16 cellular contexts compared by ENCODE assay signal in genomic region chr16:17316005-17316404, GRCh38.
DNase-seq lines count a peak whose midpoint lies in the region; ATAC-seq, FAIRE-seq and TF ChIP-seq lines count a peak whose summit lies in the region.
"Had no signal": no experiment of that assay in that cellular context is flagged by ENCODE, and none has a peak within 500 bp of the region (broad histone marks: within the 10 kb centered on the region; RNA-seq: fewer than 3 reads in every experiment).

No MANE protein-coding gene starts in this region.

- no peak for TF ChIP-seq RAD21 in HepG2 (CRISPR knock-in tag; IDR thresholded peaks at IDR 0.05)

- 20% methylated on average over 4 of the region's 4 CpGs for WGBS in HepG2 (ENCODE audit: low lambda C conversion rate)
- WGBS in right lobe of liver (ENCODE audit: insufficient coverage, low coverage, low lambda C conversion rate, missing lambda C conversion rate) = 41% methylated on average over 4 of the region's 4 CpGs

- CTCF ChIA-PET in HepG2 (lab: Yijun Ruan, JAX; ENCODE audit: low intra/inter-chr PET ratio, low total read pairs) = no interaction called here

- H3K4me1 Mint-ChIP-seq in stimulated activated naive B cell treated with anti-CD40 and anti-IgM and Interleukin-4, amounts not matched to agents 10 μg/mL and 1 μg/mL and 100 μg/mL, for 72 hours = peaks cover 49 to 81% of the 10 kb centered on the region in 2 donors

- no peak overlapping the region for H3K4me3 Mint-ChIP-seq in stimulated activated naive B cell treated with anti-CD40 and anti-IgM and Interleukin-4, amounts not matched to agents 10 μg/mL and 1 μg/mL and 100 μg/mL, for 72 hours
- H3K4me3 Mint-ChIP-seq: CD14-positive monocyte had no signal

- TF ChIP-seq EP300 in HepG2 (IDR thresholded peaks at IDR 0.05; ENCODE audit: low read depth in 2 of 2, low read length in 2 of 2) = no peak
- no peak for TF ChIP-seq EP300 in HepG2 (CRISPR knock-in tag; IDR thresholded peaks at IDR 0.05; ENCODE audit: borderline replicate concordance)

- FAIRE-seq in HepG2 (lab: Jason Lieb, UNC) = no peak

- ATAC-seq in HepG2 (peak; percentile 74), right lobe of liver (no peak), HG03108 (IDR thresholded peaks at IDR 0.05; ENCODE audit: unreplicated experiment) (no peak)
- no peak for ATAC-seq in stimulated activated naive B cell treated with anti-CD40 and anti-IgM and Interleukin-4, amounts not matched to agents 10 μg/mL and 1 μg/mL and 100 μg/mL, for 72 hours (replicated peaks)
- ATAC-seq: SK-N-SH treated with all-trans-retinoic acid at 6 μM for 48 hours had no signal

- BruUV-seq in HepG2 (replicated peaks; lab: Mats Ljungman, UMichigan) = no TSS peak

- no peaks in the 10 kb centered on the region for H3K79me2 ChIP-seq in HepG2 (ENCODE audit: insufficient read depth, low read length)

- H3K27ac ChIP-seq in HepG2 (ENCODE audit: extremely low read length, insufficient read depth, low read length) (no peak overlapping the region), right lobe of liver (no peak overlapping the region)
- H3K27ac ChIP-seq: Peyer's patch had no signal

- DNase-seq in NCI-H2029 treated with DMSO at 0.1 percent for 48 hours (lab: John Stamatoyannopoulos, UW) = peak; percentile 24
- DNase-seq in NCI-H2029 (lab: John Stamatoyannopoulos, UW) = no peak
- peak; percentile 25 for DNase-seq in HepG2 (ENCODE audit: low spot score)
- DNase-seq in right lobe of liver = no peak
- DNase-seq in stimulated activated naive B cell treated with anti-CD40 and anti-IgM and Interleukin-4, amounts not matched to agents 10 μg/mL and 1 μg/mL and 100 μg/mL, for 72 hours = no peak
- no peak for DNase-seq in activated CD4-positive, alpha-beta T cell treated with anti-CD3 and anti-CD28 coated beads, Interleukin-2, amount 50 U/mL, for 1 hour
- DNase-seq: AML-193, Karpas-422, NCI-H1417 treated with DMSO at 0.1 percent for 48 hours, NCI-H187, NCI-H446, NCI-H69, Peyer's patch had no signal

- H3K4me1 ChIP-seq in HepG2 (ENCODE audit: insufficient read depth, low read length) (peaks cover 7% of the 10 kb centered on the region), right lobe of liver (no peaks in the 10 kb centered on the region)

- intact Hi-C loops in HepG2 (cut with micrococcal nuclease; ENCODE audit: unreplicated experiment) = no loop called here
- intact Hi-C loops in right lobe of liver (cut with DNase I) = no loop called here

- no peak overlapping the region for H3K4me3 ChIP-seq in HepG2 (replicated peaks in 1 of 3; ENCODE audit: insufficient read depth in 1 of 3, low read depth in 2 of 3, low read length in 3 of 3)
- H3K4me3 ChIP-seq in right lobe of liver = no peak overlapping the region
- H3K4me3 ChIP-seq: Peyer's patch had no signal

- H3K36me3 Mint-ChIP-seq in stimulated activated naive B cell treated with anti-CD40 and anti-IgM and Interleukin-4, amounts not matched to agents 10 μg/mL and 1 μg/mL and 100 μg/mL, for 72 hours = peaks cover 41 to 51% of the 10 kb centered on the region in 2 donors

- H3K27ac Mint-ChIP-seq in stimulated activated naive B cell treated with anti-CD40 and anti-IgM and Interleukin-4, amounts not matched to agents 10 μg/mL and 1 μg/mL and 100 μg/mL, for 72 hours = peak overlapping the region; percentile 4

- no peak overlapping the region; the same call in 1 of the 2 replicates for H3K9ac ChIP-seq in HepG2 (ENCODE audit: insufficient read depth, low read depth, low read length)

- H3K9me3 ChIP-seq in HepG2 (ENCODE audit: low read length) (no peaks in the 10 kb centered on the region), right lobe of liver (no peaks in the 10 kb centered on the region)
- H3K9me3 ChIP-seq: Peyer's patch had no signal

- no peaks in the 10 kb centered on the region for H3K27me3 Mint-ChIP-seq in stimulated activated naive B cell treated with anti-CD40 and anti-IgM and Interleukin-4, amounts not matched to agents 10 μg/mL and 1 μg/mL and 100 μg/mL, for 72 hours

- no peaks in the 10 kb centered on the region for H4K20me1 ChIP-seq in HepG2 (ENCODE audit: insufficient read depth, low read length)

- no peaks in the 10 kb centered on the region for H3K36me3 ChIP-seq in HepG2 (replicated peaks in 1 of 2; ENCODE audit: control insufficient read depth in 1 of 2, insufficient read depth in 2 of 2, low read length in 2 of 2)
- H3K36me3 ChIP-seq in right lobe of liver = no peaks in the 10 kb centered on the region
- H3K36me3 ChIP-seq: Peyer's patch had no signal

- in situ Hi-C loops in HepG2 (cut with HindIII; ENCODE audit: extremely low pct_ligation_motif_present, low pct_unique_long_range_greater_than_20kb) = no loop called here

- no peak for TF ChIP-seq CTCF in HepG2 (CRISPR knock-in tag; IDR thresholded peaks at IDR 0.05)
- no peak for TF ChIP-seq CTCF in right lobe of liver (IDR thresholded peaks at IDR 0.05)

- no peak overlapping the region for H3K4me2 ChIP-seq in HepG2 (ENCODE audit: low read depth, low read length)

- POLR2A ChIA-PET in HepG2 (lab: Yijun Ruan, JAX) = no interaction called here

- peaks cover 7 to 11% of the 10 kb centered on the region in 2 donors for H3K9me3 Mint-ChIP-seq in stimulated activated naive B cell treated with anti-CD40 and anti-IgM and Interleukin-4, amounts not matched to agents 10 μg/mL and 1 μg/mL and 100 μg/mL, for 72 hours

- H2AFZ ChIP-seq in HepG2 (ENCODE audit: low read length) = no peak overlapping the region

- TF ChIP-seq POLR2A in HepG2 (IDR thresholded peaks at IDR 0.05; ENCODE audit: insufficient read depth in 1 of 2, low read depth in 2 of 2, low read length in 2 of 2) (no peak), right lobe of liver (IDR thresholded peaks at IDR 0.05) (no peak)

- H3K27me3 ChIP-seq in HepG2 (ENCODE audit: control insufficient read depth in 1 of 2, insufficient read depth in 2 of 2, low read length in 2 of 2) (peaks cover 0 to 5% of the 10 kb centered on the region in 2 experiments; a peak in 1 of 5 replicates), right lobe of liver (no peaks in the 10 kb centered on the region)
- H3K27me3 ChIP-seq: Peyer's patch had no signal

TF ChIP-seq in HepG2, 621 proteins besides CTCF, POLR2A, EP300 and RAD21 (continues in another document):
- no peak for TF ChIP-seq E2F2 (CRISPR knock-in tag; IDR thresholded peaks at IDR 0.05; ENCODE audit: borderline replicate concordance)
- peak; percentile 37; the same call in 1 of the 2 replicates for TF ChIP-seq HOMEZ (CRISPR knock-in tag; IDR thresholded peaks at IDR 0.05; ENCODE audit: low read depth)
- TF ChIP-seq GABPA (IDR thresholded peaks at IDR 0.05; ENCODE audit: low read depth, low read length) = no peak
- peak; percentile 28; the same call in 1 of the 2 replicates for TF ChIP-seq GABPA (CRISPR knock-in tag; IDR thresholded peaks at IDR 0.05; ENCODE audit: low read depth)
- no peak for TF ChIP-seq ZKSCAN8 (CRISPR knock-in tag; IDR thresholded peaks at IDR 0.05; ENCODE audit: borderline replicate concordance)
- no peak for TF ChIP-seq FOXA1 (IDR thresholded peaks at IDR 0.05)
- peak; percentile 40; the same call in 1 of the 2 replicates for TF ChIP-seq FOXA1 (CRISPR knock-in tag; IDR thresholded peaks at IDR 0.05)
- TF ChIP-seq MNT (IDR thresholded peaks at IDR 0.05) = peak; percentile 93
- peak; percentile 24; the same call in 1 of the 2 replicates for TF ChIP-seq SIX1 (CRISPR knock-in tag; IDR thresholded peaks at IDR 0.05; ENCODE audit: borderline replicate concordance)
- peak; percentile 60; the same call in 1 of the 2 replicates for TF ChIP-seq MIXL1 (CRISPR knock-in tag; IDR thresholded peaks at IDR 0.05)
- no peak for TF ChIP-seq FOXP1 (IDR thresholded peaks at IDR 0.05)
- 0 out of 2 replicates have a peak, but pooled peaks have one; percentile 16 for TF ChIP-seq FOXP1 (CRISPR knock-in tag; IDR thresholded peaks at IDR 0.05)
- no peak for TF ChIP-seq ZNF781 (CRISPR knock-in tag; IDR thresholded peaks at IDR 0.05; ENCODE audit: borderline replicate concordance, not compliant biosample characterization)

Comparison
In these comparisons a context has a peak if more than half of its experiments do, and no peak if none do; other contexts are left out.
1. DNase-seq: peak in NCI-H2029 treated with DMSO at 0.1 percent for 48 hours (single experiment) and HepG2 (single experiment); none in NCI-H2029 (single experiment), right lobe of liver (0 of 3), stimulated activated naive B cell treated with anti-CD40 and anti-IgM and Interleukin-4, amounts not matched to agents 10 μg/mL and 1 μg/mL and 100 μg/mL, for 72 hours (single experiment) and activated CD4-positive, alpha-beta T cell treated with anti-CD3 and anti-CD28 coated beads, Interleukin-2, amount 50 U/mL, for 1 hour (single experiment).